8 cellular contexts compared by ENCODE assay signal in the genomic region with DNA sequence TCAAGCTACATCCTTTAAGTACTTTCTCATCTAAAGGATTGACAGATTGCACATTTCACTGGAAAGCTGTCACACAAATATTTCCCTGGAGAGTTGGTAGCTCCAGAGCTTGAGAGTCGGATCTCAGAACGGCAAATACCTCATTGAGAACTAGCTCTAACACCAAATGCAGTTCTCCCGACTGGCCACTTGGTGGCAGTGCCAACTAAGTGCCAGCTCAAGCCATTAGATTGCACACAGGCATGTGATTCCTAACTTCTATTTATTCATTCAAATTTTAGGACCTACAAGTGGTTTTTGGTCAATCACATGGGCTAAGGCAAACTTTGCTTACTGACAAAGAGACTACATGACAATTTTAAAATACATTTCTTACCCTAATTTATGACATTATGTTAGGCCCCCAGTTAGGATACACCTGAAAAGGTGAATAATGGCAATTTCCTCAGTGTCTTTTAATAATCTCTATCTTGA. TPM values are rescaled to one million over a fixed set of nuclear protein-coding genes. Genes with fewer than 3 reads are reported as not detected.
DNase-seq lines count a peak whose midpoint lies in the region; ATAC-seq and TF ChIP-seq lines count a peak whose summit lies in the region.

No MANE protein-coding gene starts in this region.

- H3K27me3 Mint-ChIP-seq in activated T-cell treated with anti-CD3 and anti-CD28 coated beads, Interleukin-2, amount 50 U/mL, for 4 hours (ENCODE audit: low read depth): peaks cover 24% of the 10 kb centered on the region
- H3K27me3 Mint-ChIP-seq in progenitor cell of endocrine pancreas: peaks cover 25% of the 10 kb centered on the region

- no peak overlapping the region for H3K4me3 Mint-ChIP-seq in activated T-cell treated with anti-CD3 and anti-CD28 coated beads, Interleukin-2, amount 50 U/mL, for 4 hours
- H3K4me3 Mint-ChIP-seq in progenitor cell of endocrine pancreas (ENCODE audit: low read depth): no peak overlapping the region

- peak; percentile 95 for ATAC-seq in GM21576 (IDR thresholded peaks at IDR 0.05; ENCODE audit: unreplicated experiment)
- peak; percentile 58 to 61 for ATAC-seq in activated T-cell treated with anti-CD3 and anti-CD28 coated beads, Interleukin-2, amount 50 U/mL, for 4 hours

- no peaks in the 10 kb centered on the region for H3K4me1 Mint-ChIP-seq in activated T-cell treated with anti-CD3 and anti-CD28 coated beads, Interleukin-2, amount 50 U/mL, for 4 hours (ENCODE audit: low read depth)
- H3K4me1 Mint-ChIP-seq in progenitor cell of endocrine pancreas (ENCODE audit: low read depth): no peaks in the 10 kb centered on the region

- TF ChIP-seq CTCF in progenitor cell of endocrine pancreas (IDR thresholded peaks at IDR 0.05; ENCODE audit: unreplicated experiment): peak; percentile 91

- H3K27ac Mint-ChIP-seq in progenitor cell of endocrine pancreas: no peak overlapping the region

- DNase-seq in GM03348 (ENCODE audit: low spot score): peak; percentile 76
- peak; percentile 59 for DNase-seq in HT-29 (ENCODE audit: low spot score)
- peak; percentile 33 for DNase-seq in NOMO-1 treated with DMSO at 0.1 percent for 48 hours (lab: John Stamatoyannopoulos, UW; ENCODE audit: unreplicated experiment)
- peak; percentile 13 for DNase-seq in activated T-cell treated with anti-CD3 and anti-CD28 coated beads, Interleukin-2, amount 50 U/mL, for 4 hours
- peak; percentile 50 for DNase-seq in globus pallidus (ENCODE audit: low spot score)
- DNase-seq in progenitor cell of endocrine pancreas (ENCODE audit: low spot score, unreplicated experiment): peak; percentile 33
- DNase-seq in 8988T: no peak

- H3K9me3 Mint-ChIP-seq in activated T-cell treated with anti-CD3 and anti-CD28 coated beads, Interleukin-2, amount 50 U/mL, for 4 hours: no peaks in the 10 kb centered on the region
- H3K9me3 Mint-ChIP-seq in progenitor cell of endocrine pancreas (ENCODE audit: low read depth): no peaks in the 10 kb centered on the region

- H3K36me3 Mint-ChIP-seq in activated T-cell treated with anti-CD3 and anti-CD28 coated beads, Interleukin-2, amount 50 U/mL, for 4 hours (ENCODE audit: insufficient read depth): no peaks in the 10 kb centered on the region
- H3K36me3 Mint-ChIP-seq in progenitor cell of endocrine pancreas (ENCODE audit: insufficient read depth): no peaks in the 10 kb centered on the region

RNA-seq across cellular contexts. Expression of gene MCHR2, which starts 7.9 kb away (rescaled TPM):
- total RNA-seq in HT-29 (2014; rRNA removed; shearing (Covaris generic)): not detected in 2 replicates
- not detected for total RNA-seq in activated T-cell treated with anti-CD3 and anti-CD28 coated beads, Interleukin-2, amount 50 U/mL, for 4 hours
- not detected in 2 replicates for total RNA-seq in progenitor cell of endocrine pancreas
